In genomic region chr3:73070675-73071575, GRCh38 we compare ENCODE assay signal across 1 cellular context.
TF ChIP-seq lines count a peak whose summit lies in the region.

No MANE protein-coding gene starts in this region.

TF ChIP-seq in A549, 52 proteins besides CTCF, POLR2A, EP300 and RAD21 (continued from another document):
- no peak for TF ChIP-seq HMGXB4 (CRISPR knock-in tag; IDR thresholded peaks at IDR 0.05; ENCODE audit: borderline replicate concordance)
- no peak for TF ChIP-seq GATA3 (IDR thresholded peaks at IDR 0.05; ENCODE audit: borderline replicate concordance)
- no peak for TF ChIP-seq FOSL2 (IDR thresholded peaks at IDR 0.05)
- TF ChIP-seq FOSL2 (CRISPR knock-in tag; IDR thresholded peaks at IDR 0.05): no peak
- TF ChIP-seq ESRRA (IDR thresholded peaks at IDR 0.05; ENCODE audit: borderline replicate concordance, low read length): no peak
- no peak for TF ChIP-seq ELK1 (IDR thresholded peaks at IDR 0.05; ENCODE audit: low read depth, low read length)
- no peak for TF ChIP-seq JUN (IDR thresholded peaks at IDR 0.05)
- TF ChIP-seq RFX5 (IDR thresholded peaks at IDR 0.05): no peak
- no peak for TF ChIP-seq ZFP36 (IDR thresholded peaks at IDR 0.05; ENCODE audit: borderline replicate concordance, partially characterized antibody)
- no peak for TF ChIP-seq RCOR1 (IDR thresholded peaks at IDR 0.05; ENCODE audit: low read depth, low read length)
- no peak for TF ChIP-seq ATOH8 (CRISPR knock-in tag; IDR thresholded peaks at IDR 0.05; ENCODE audit: low read depth)
- no peak for TF ChIP-seq CBX8 (IDR thresholded peaks at IDR 0.05)
- TF ChIP-seq CHD4 (IDR thresholded peaks at IDR 0.05; ENCODE audit: borderline replicate concordance): no peak
- no peak for TF ChIP-seq HES2 (IDR thresholded peaks at IDR 0.05)
- no peak for TF ChIP-seq MYC (IDR thresholded peaks at IDR 0.05; ENCODE audit: borderline replicate concordance, low read length)
